Comparison of ENCODE assay signal across 20 cellular contexts in the genomic region with DNA sequence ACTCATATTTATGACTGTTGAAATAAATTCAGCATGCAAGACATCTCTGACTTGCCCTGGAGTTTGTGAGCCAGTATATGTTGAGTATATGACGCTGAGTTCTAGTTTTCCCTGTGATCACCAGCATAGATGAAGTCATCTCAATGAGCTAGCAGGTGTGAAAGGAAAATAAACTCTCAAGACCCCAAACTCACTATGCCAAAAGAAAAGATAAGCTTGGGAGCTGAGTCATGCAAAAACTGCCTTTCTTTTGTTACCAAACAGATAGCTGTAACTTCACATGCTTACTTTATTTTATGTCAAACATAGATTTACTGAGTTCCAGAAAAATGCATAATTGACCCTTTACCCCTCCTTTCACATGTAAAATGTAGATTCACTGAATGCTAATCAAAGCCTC.
"Had no signal": no experiment of that assay in that cellular context is flagged by ENCODE, and none has a peak within 500 bp of the region (broad histone marks: within the 10 kb centered on the region; RNA-seq: fewer than 3 reads in every experiment).

No MANE protein-coding gene starts in this region.

- H3K27me3 Mint-ChIP-seq: dendritic cell treated with granulocyte-macrophage colony-stimulating factor and Interleukin-4, amounts not matched to agents 40 ng/mL and 50 ng/mL, for 4 days; effector memory CD8-positive, alpha-beta T cell; naive B cell; stimulated activated naive B cell treated with anti-CD40 and anti-IgM and Interleukin-4, amounts not matched to agents 10 μg/mL and 1 μg/mL and 100 μg/mL, for 72 hours; stimulated activated naive CD8-positive, alpha-beta T cell treated with anti-CD3 and anti-CD28 coated beads, Interleukin-15, amount 100 ng/mL, for 72 hours had no signal

- H3K4me3 Mint-ChIP-seq: dendritic cell treated with granulocyte-macrophage colony-stimulating factor and Interleukin-4, amounts not matched to agents 40 ng/mL and 50 ng/mL, for 4 days; effector memory CD8-positive, alpha-beta T cell; naive B cell; stimulated activated naive B cell treated with anti-CD40 and anti-IgM and Interleukin-4, amounts not matched to agents 10 μg/mL and 1 μg/mL and 100 μg/mL, for 72 hours; stimulated activated naive CD8-positive, alpha-beta T cell treated with anti-CD3 and anti-CD28 coated beads, Interleukin-15, amount 100 ng/mL, for 72 hours had no signal

- H3K4me1 ChIP-seq: right atrium auricular region, sigmoid colon, testis, tibial nerve had no signal

- DNase-seq: effector memory CD8-positive, alpha-beta T cell; esophagus squamous epithelium; foreskin fibroblast; kidney; left colon; left ventricle myocardium superior; mesendoderm; naive B cell; sigmoid colon; stimulated activated CD4-positive, alpha-beta T cell treated with anti-CD3 and anti-CD28 coated beads, Interleukin-2, amount 100 ng/mL, for 24 hours; stimulated activated CD4-positive, alpha-beta T cell treated with anti-CD3 and anti-CD28 coated beads, Interleukin-4, amount 100 ng/mL, for 4 hours; stimulated activated naive B cell treated with anti-CD40 and anti-IgM and Interleukin-4, amounts not matched to agents 10 μg/mL and 1 μg/mL and 100 μg/mL, for 72 hours; testis had no signal

- H3K27ac ChIP-seq: epithelial cell of prostate, esophagus squamous epithelium, right atrium auricular region, sigmoid colon, testis, tibial nerve had no signal

- H3K4me3 ChIP-seq: esophagus squamous epithelium, lung, right atrium auricular region, sigmoid colon, skin epidermis, testis, tibial nerve had no signal

- H3K27ac Mint-ChIP-seq: dendritic cell treated with granulocyte-macrophage colony-stimulating factor and Interleukin-4, amounts not matched to agents 40 ng/mL and 50 ng/mL, for 4 days; stimulated activated naive B cell treated with anti-CD40 and anti-IgM and Interleukin-4, amounts not matched to agents 10 μg/mL and 1 μg/mL and 100 μg/mL, for 72 hours had no signal

- H3K9me3 ChIP-seq: esophagus squamous epithelium, right atrium auricular region, sigmoid colon, testis, tibial nerve had no signal

- H3K4me1 Mint-ChIP-seq: naive B cell had no signal

- H3K27me3 ChIP-seq: esophagus squamous epithelium, right atrium auricular region, sigmoid colon, testis, tibial nerve had no signal

- H3K9me3 Mint-ChIP-seq: dendritic cell treated with granulocyte-macrophage colony-stimulating factor and Interleukin-4, amounts not matched to agents 40 ng/mL and 50 ng/mL, for 4 days; effector memory CD8-positive, alpha-beta T cell had no signal

- H3K36me3 ChIP-seq: esophagus squamous epithelium, right atrium auricular region, sigmoid colon, tibial nerve had no signal

- ATAC-seq: effector memory CD8-positive, alpha-beta T cell; left colon; left ventricle myocardium superior; stimulated activated naive B cell treated with anti-CD40 and anti-IgM and Interleukin-4, amounts not matched to agents 10 μg/mL and 1 μg/mL and 100 μg/mL, for 72 hours; stimulated activated naive CD8-positive, alpha-beta T cell treated with anti-CD3 and anti-CD28 coated beads, Interleukin-15, amount 100 ng/mL, for 72 hours had no signal
